In genomic region chr2:59463401-59463800, GRCh38 we compare ENCODE assay signal across 1 cellular context.
TF ChIP-seq lines count a peak whose summit lies in the region.

No MANE protein-coding gene starts in this region.

TF ChIP-seq in H1, 55 proteins besides CTCF, POLR2A, EP300 and RAD21:
- peak; percentile 91 for TF ChIP-seq TEAD4 (IDR thresholded peaks at IDR 0.05; ENCODE audit: low read depth, low read length)
- TF ChIP-seq CBX8 (IDR thresholded peaks at IDR 0.05; ENCODE audit: borderline replicate concordance, low read depth, low read length), result no peak
